ENCODE assay signal across 23 cellular contexts in the genomic region with DNA sequence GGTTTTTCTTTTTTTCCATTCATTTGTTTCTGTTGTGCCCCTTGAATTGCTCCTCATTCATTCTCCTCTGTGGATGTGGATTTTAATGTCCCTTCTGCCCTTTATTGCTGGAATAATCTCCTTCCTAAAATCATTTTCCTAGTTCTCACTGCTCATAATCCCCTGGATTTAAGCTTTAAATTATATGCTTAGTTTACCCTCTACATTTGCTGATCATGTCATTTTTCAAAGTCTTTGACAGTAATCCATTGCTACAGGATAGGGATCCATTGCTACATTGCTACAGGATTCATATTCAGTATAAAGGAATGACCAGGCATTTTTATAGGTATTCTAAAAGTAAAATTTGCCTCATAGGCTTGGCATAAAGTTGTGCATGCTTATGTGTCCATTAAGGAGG.
"Had no signal": no experiment of that assay in that cellular context is flagged by ENCODE, and none has a peak within 500 bp of the region (broad histone marks: within the 10 kb centered on the region; RNA-seq: fewer than 3 reads in every experiment).

No MANE protein-coding gene starts in this region.

- FAIRE-seq: endothelial cell of umbilical vein, islet of Langerhans, keratinocyte had no signal

- H3K4me1 ChIP-seq: esophagus squamous epithelium, gastrocnemius medialis, heart right ventricle, left lung, lower lobe of right lung had no signal

- ATAC-seq: gastrocnemius medialis, heart right ventricle, left cardiac atrium, left lung, left ventricle myocardium superior, lower lobe of right lung, mucosa of descending colon had no signal

- H3K27me3 ChIP-seq: dorsolateral prefrontal cortex, esophagus squamous epithelium, gastrocnemius medialis, heart right ventricle, left lung had no signal

- H3K36me3 ChIP-seq: esophagus squamous epithelium, gastrocnemius medialis, heart right ventricle, left lung, lower lobe of right lung had no signal

- H3K27ac ChIP-seq: coronary artery, dorsolateral prefrontal cortex, esophagus squamous epithelium, gastrocnemius medialis, heart right ventricle, left lung, lower lobe of right lung had no signal

- H3K9me3 ChIP-seq: esophagus squamous epithelium, gastrocnemius medialis, heart right ventricle, left lung, lower lobe of right lung, mucosa of descending colon had no signal

- DNase-seq: dermis blood vessel endothelial cell; dorsolateral prefrontal cortex; effector CD4-positive, alpha-beta T cell; effector memory CD4-positive, alpha-beta T cell; esophagus squamous epithelium; foreskin fibroblast; foreskin melanocyte; gastrocnemius medialis; glutamatergic neuron; head of caudate nucleus; heart right ventricle; hippocampal formation; left cardiac atrium; left lung; left ventricle myocardium superior; lower lobe of right lung; mesenchymal stem cell; mucosa of descending colon; naive B cell had no signal

- H3K4me3 ChIP-seq: coronary artery, dorsolateral prefrontal cortex, esophagus squamous epithelium, gastrocnemius medialis, heart right ventricle, left lung, lower lobe of right lung, mucosa of descending colon had no signal
